ENCODE assay signal across 21 cellular contexts in the genomic region with DNA sequence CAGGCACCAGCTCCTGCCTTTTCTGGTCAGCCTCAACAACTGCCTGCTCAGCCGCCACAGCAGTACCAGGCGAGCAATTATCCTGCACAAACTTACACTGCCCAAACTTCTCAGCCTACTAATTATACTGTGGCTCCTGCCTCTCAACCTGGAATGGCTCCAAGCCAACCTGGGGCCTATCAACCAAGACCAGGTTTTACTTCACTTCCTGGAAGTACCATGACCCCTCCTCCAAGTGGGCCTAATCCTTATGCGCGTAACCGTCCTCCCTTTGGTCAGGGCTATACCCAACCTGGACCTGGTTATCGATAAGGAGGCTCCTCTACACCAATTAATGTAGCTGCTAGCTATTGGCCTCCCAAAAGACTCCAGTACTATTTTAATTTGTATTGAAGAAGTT. TPM values are rescaled to one million over a fixed set of nuclear protein-coding genes. Genes with fewer than 3 reads are reported as not detected.
DNase-seq lines count a peak whose midpoint lies in the region; ATAC-seq, FAIRE-seq and TF ChIP-seq lines count a peak whose summit lies in the region.
"Had no signal": no experiment of that assay in that cellular context is flagged by ENCODE, and none has a peak within 500 bp of the region (broad histone marks: within the 10 kb centered on the region; RNA-seq: fewer than 3 reads in every experiment).

No MANE protein-coding gene starts in this region.

- H3K27ac ChIP-seq in Panc1 (ENCODE audit: low read length) (no peak overlapping the region), right lobe of liver (peak overlapping the region in 2 of 3 donors; percentile 7 to 66)
- H3K27ac ChIP-seq: A549, KMS-11, SJSA1 had no signal

- TF ChIP-seq POLR2A in right lobe of liver (IDR thresholded peaks at IDR 0.05) = no peak

- CTCF ChIA-PET in Panc1 (lab: Charles Lee) = no interaction called here

- POLR2A ChIA-PET in Panc1 (lab: Charles Lee) = no interaction called here

- H3K27me3 Mint-ChIP-seq in progenitor cell of endocrine pancreas = no peaks in the 10 kb centered on the region
- H3K27me3 Mint-ChIP-seq: CD4-positive, alpha-beta memory T cell had no signal

- H3K9me3 Mint-ChIP-seq in progenitor cell of endocrine pancreas (ENCODE audit: low read depth) = no peaks in the 10 kb centered on the region
- H3K9me3 Mint-ChIP-seq: CD4-positive, alpha-beta memory T cell; GM23338 had no signal

- H3K36me3 ChIP-seq in Panc1 (ENCODE audit: control insufficient read depth, insufficient read depth, low read length) (peaks cover 80% of the 10 kb centered on the region), right lobe of liver (peaks cover 0 to 53% (median 13%) of the 10 kb centered on the region in 4 donors)

- FAIRE-seq in HTR-8/SVneo (lab: Jason Lieb, UNC) = peak; percentile 20
- FAIRE-seq: A549, G401.6 had no signal

- TSS peak; percentile 14 for BruUV-seq in Panc1 (replicated peaks; lab: Mats Ljungman, UMichigan)

- ATAC-seq in Panc1 (no peak), right lobe of liver (peak; percentile 14 to 39 (median 22))
- ATAC-seq: A549, GM23338 had no signal

- H3K27me3 ChIP-seq in Panc1 (ENCODE audit: control insufficient read depth, insufficient read depth, low read length) (no peaks in the 10 kb centered on the region), right lobe of liver (no peaks in the 10 kb centered on the region)
- H3K27me3 ChIP-seq: SJSA1 had no signal

- peaks cover 33% of the 10 kb centered on the region for H3K36me3 Mint-ChIP-seq in progenitor cell of endocrine pancreas (ENCODE audit: insufficient read depth)

- H3K4me3 Mint-ChIP-seq in progenitor cell of endocrine pancreas (ENCODE audit: low read depth) = no peak overlapping the region
- H3K4me3 Mint-ChIP-seq: CD4-positive, alpha-beta memory T cell; GM23338 had no signal

- DNase-seq in HTR-8/SVneo (ENCODE audit: insufficient read length, low spot score) (no peak), Panc1 (ENCODE audit: low read depth, low spot score) (no peak), right lobe of liver (no peak), progenitor cell of endocrine pancreas (ENCODE audit: low spot score, unreplicated experiment) (no peak), foreskin fibroblast (no peak), HCEC 1CT (no peak)
- no peak for DNase-seq in central memory CD4-positive, alpha-beta T cell
- DNase-seq: C1 segment of cervical spinal cord; CD4-positive, alpha-beta memory T cell; COR-L47; MM.1S; NCI-H1417; NCI-H1694; NCI-H2029 treated with DMSO at 0.1 percent for 48 hours; NCI-H69; Right ventricle myocardium superior had no signal

- no peaks in the 10 kb centered on the region for H3K9me3 ChIP-seq in Panc1 (ENCODE audit: control insufficient read depth, insufficient read depth, low read depth, low read length)
- H3K9me3 ChIP-seq in right lobe of liver = no peaks in the 10 kb centered on the region
- H3K9me3 ChIP-seq: A549, SJSA1 had no signal

- 88% methylated on average over 6 of the region's 6 CpGs for WGBS in right lobe of liver (ENCODE audit: insufficient coverage, low coverage, low lambda C conversion rate, missing lambda C conversion rate)

- H3K4me1 ChIP-seq in Panc1 (ENCODE audit: control insufficient read depth, insufficient read depth, low read length) = no peaks in the 10 kb centered on the region
- H3K4me1 ChIP-seq in right lobe of liver = peaks cover 0 to 22% (median 3%) of the 10 kb centered on the region in 4 donors
- H3K4me1 ChIP-seq: A549, SJSA1 had no signal

- H3K27ac Mint-ChIP-seq in progenitor cell of endocrine pancreas = peak overlapping the region; percentile 33
- H3K27ac Mint-ChIP-seq: GM23338 had no signal

- intact Hi-C loops in Panc1 (cut with micrococcal nuclease; ENCODE audit: unreplicated experiment) = no loop called here
- intact Hi-C loops in right lobe of liver (cut with DNase I) = no loop called here

- H3K4me1 Mint-ChIP-seq in progenitor cell of endocrine pancreas (ENCODE audit: low read depth) = no peaks in the 10 kb centered on the region
- H3K4me1 Mint-ChIP-seq: CD4-positive, alpha-beta memory T cell had no signal

- H3K4me3 ChIP-seq in Panc1 (ENCODE audit: low read depth in 2 of 2, low read length in 2 of 2) (no peak overlapping the region), right lobe of liver (no peak overlapping the region), foreskin fibroblast (ENCODE audit: low read depth in 1 of 2, low read length in 2 of 2) (no peak overlapping the region)
- H3K4me3 ChIP-seq: A549, GM23338, SJSA1 had no signal

- in situ Hi-C loops in Panc1 (cut with HindIII; ENCODE audit: low pct_unique_long_range_greater_than_20kb, low sequenced_read_pairs) = no loop called here

- TF ChIP-seq CTCF in Panc1 (IDR thresholded peaks at IDR 0.05) (no peak), right lobe of liver (IDR thresholded peaks at IDR 0.05) (no peak), progenitor cell of endocrine pancreas (IDR thresholded peaks at IDR 0.05; ENCODE audit: unreplicated experiment) (no peak), foreskin fibroblast (IDR thresholded peaks at IDR 0.05; ENCODE audit: low read depth, low read length) (no peak)

RNA-seq across cellular contexts. Expression of a gene that starts 38.9 kb away (rescaled TPM):
- total RNA-seq in Panc1 (2021; ENCODE audit: unreplicated experiment) (159 TPM), right lobe of liver (10 to 100 TPM; 54.7 to 91.6 (median 71.5) TPM), progenitor cell of endocrine pancreas (108 and 111 TPM in 2 replicates)
- polyA plus RNA-seq in Panc1 (2012; ENCODE audit: insufficient read length) = 158 TPM
